Comparison of ENCODE assay signal across 11 cellular contexts in the genomic region with DNA sequence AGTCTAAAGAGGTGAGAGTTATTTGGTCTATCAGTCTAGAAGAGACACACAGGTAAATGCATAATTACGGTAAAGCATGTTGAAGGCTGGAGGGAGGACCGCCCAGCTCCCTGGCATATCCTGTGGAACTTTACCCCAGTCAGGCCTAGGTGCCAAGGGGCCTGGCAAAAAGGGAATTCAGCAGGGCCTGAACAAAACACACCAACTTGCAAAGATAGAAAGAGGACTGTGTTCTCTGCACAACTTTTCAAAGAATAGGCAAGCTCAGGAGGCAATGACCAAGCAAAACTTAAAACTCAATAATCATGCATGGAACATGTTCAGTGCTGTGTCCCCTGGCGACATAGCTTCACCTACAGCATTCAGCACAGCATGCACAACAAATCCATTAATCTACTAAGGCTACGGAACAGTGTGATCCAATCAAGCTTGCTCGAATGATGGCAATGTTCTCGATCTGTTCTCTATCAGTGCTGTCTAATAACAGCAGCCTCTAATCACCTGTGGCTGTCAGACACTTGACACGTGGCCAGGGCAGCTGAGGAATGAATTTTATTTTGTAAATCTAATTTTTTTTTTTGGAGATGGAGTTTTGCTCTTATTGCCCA. TPM values are rescaled to one million over a fixed set of nuclear protein-coding genes. Genes with fewer than 3 reads are reported as not detected.
DNase-seq lines count a peak whose midpoint lies in the region; ATAC-seq and TF ChIP-seq lines count a peak whose summit lies in the region.
"Had no signal": no experiment of that assay in that cellular context is flagged by ENCODE, and none has a peak within 500 bp of the region (broad histone marks: within the 10 kb centered on the region; RNA-seq: fewer than 3 reads in every experiment).

No MANE protein-coding gene starts in this region.

- intact Hi-C loops in right lobe of liver (cut with DNase I), result no loop called here
- intact Hi-C loops in activated CD4-positive, alpha-beta T cell treated with anti-CD3 and anti-CD28 coated beads for 36 hours (cut with DNase I, micrococcal nuclease), result no loop called here

- H3K4me3 Mint-ChIP-seq in chondrocyte (ENCODE audit: unreplicated experiment), result no peak overlapping the region
- H3K4me3 Mint-ChIP-seq in activated CD4-positive, alpha-beta T cell treated with anti-CD3 and anti-CD28 coated beads for 36 hours, result no peak overlapping the region

- CTCF ChIA-PET in activated CD4-positive, alpha-beta T cell treated with anti-CD3 and anti-CD28 coated beads for 36 hours (lab: Charles Lee), result interaction anchor here (0.6 to 4.9 kb wide), 3 partner anchors 18 to 55 kb away, joined by 3 to 21 read pairs (median 3); no protein-coding TSS in a partner anchor

- H3K4me3 ChIP-seq in HUES6 (ENCODE audit: low read depth, low read length) (no peak overlapping the region), right lobe of liver (no peak overlapping the region), stomach smooth muscle (ENCODE audit: low read length in 2 of 2) (no peak overlapping the region)
- H3K4me3 ChIP-seq: Peyer's patch had no signal

- TF ChIP-seq POLR2A in right lobe of liver (IDR thresholded peaks at IDR 0.05), result no peak

- peaks cover 84% of the 10 kb centered on the region for H3K4me1 Mint-ChIP-seq in chondrocyte (ENCODE audit: low read depth)
- peaks cover 51% of the 10 kb centered on the region for H3K4me1 Mint-ChIP-seq in activated CD4-positive, alpha-beta T cell treated with anti-CD3 and anti-CD28 coated beads for 36 hours

- peak overlapping the region; percentile 18 for H3K27ac Mint-ChIP-seq in chondrocyte (ENCODE audit: unreplicated experiment)
- no peak overlapping the region for H3K27ac Mint-ChIP-seq in activated CD4-positive, alpha-beta T cell treated with anti-CD3 and anti-CD28 coated beads for 36 hours

- peaks cover 17% of the 10 kb centered on the region for H3K36me3 Mint-ChIP-seq in chondrocyte (ENCODE audit: low read depth)
- peaks cover 37% of the 10 kb centered on the region for H3K36me3 Mint-ChIP-seq in activated CD4-positive, alpha-beta T cell treated with anti-CD3 and anti-CD28 coated beads for 36 hours (ENCODE audit: low read depth)

- 11% methylated on average over 7 of the region's 7 CpGs for WGBS in right lobe of liver (ENCODE audit: insufficient coverage, low coverage, low lambda C conversion rate, missing lambda C conversion rate)

- DNase-seq in chondrocyte (ENCODE audit: low spot score), result no peak
- DNase-seq in right lobe of liver, result peak; percentile 33 to 78 (median 70)
- no peak for DNase-seq in stimulated activated naive CD8-positive, alpha-beta T cell treated with anti-CD3 and anti-CD28 coated beads, Interleukin-15, Interleukin-2, amounts not matched to agents 100 U/mL and 50 U/mL, for 24 hours
- no peak for DNase-seq in GDM1 (lab: John Stamatoyannopoulos, UW)
- DNase-seq in activated CD4-positive, alpha-beta T cell treated with anti-CD3 and anti-CD28 coated beads for 36 hours, result no peak
- DNase-seq: KBM-7, NCI-H2081 treated with DMSO at 0.1 percent for 48 hours had no signal

- H3K27me3 Mint-ChIP-seq in chondrocyte (ENCODE audit: low read depth), result no peaks in the 10 kb centered on the region
- no peaks in the 10 kb centered on the region for H3K27me3 Mint-ChIP-seq in activated CD4-positive, alpha-beta T cell treated with anti-CD3 and anti-CD28 coated beads for 36 hours

- POLR2A ChIA-PET in activated CD4-positive, alpha-beta T cell treated with anti-CD3 and anti-CD28 coated beads for 36 hours (lab: Charles Lee), result no interaction called here

- peaks cover 7% of the 10 kb centered on the region for H3K9me3 Mint-ChIP-seq in chondrocyte (ENCODE audit: low read depth)
- no peaks in the 10 kb centered on the region for H3K9me3 Mint-ChIP-seq in activated CD4-positive, alpha-beta T cell treated with anti-CD3 and anti-CD28 coated beads for 36 hours (ENCODE audit: low read depth)

- no peak overlapping the region for H3K9ac ChIP-seq in HUES6 (ENCODE audit: low read length)
- H3K9ac ChIP-seq in stomach smooth muscle (ENCODE audit: low read length in 2 of 2), result peak overlapping the region; percentile 42 to 45

- H3K9me3 ChIP-seq in HUES6 (ENCODE audit: control insufficient read depth, insufficient read depth, low read depth, low read length), result no peaks in the 10 kb centered on the region
- H3K9me3 ChIP-seq in right lobe of liver, result no peaks in the 10 kb centered on the region
- no peaks in the 10 kb centered on the region for H3K9me3 ChIP-seq in stomach smooth muscle (ENCODE audit: control insufficient read depth in 2 of 2, low read length in 2 of 2)
- H3K9me3 ChIP-seq: Peyer's patch had no signal

- H3K27me3 ChIP-seq in HUES6 (ENCODE audit: control insufficient read depth, insufficient read depth, low read length) (no peaks in the 10 kb centered on the region), right lobe of liver (no peaks in the 10 kb centered on the region), stomach smooth muscle (ENCODE audit: control insufficient read depth in 1 of 2, insufficient read depth in 2 of 2, low read length in 2 of 2) (no peaks in the 10 kb centered on the region)
- H3K27me3 ChIP-seq: Peyer's patch had no signal

- H3K27ac ChIP-seq in HUES6 (ENCODE audit: low read depth, low read length) (0 out of 2 replicates have a peak overlapping the region, but pooled peaks have one; percentile 26), right lobe of liver (peak overlapping the region in 2 of 3 donors; percentile 35 to 56), stomach smooth muscle (ENCODE audit: low read length) (peak overlapping the region; percentile 97)

- ATAC-seq in right lobe of liver (peak; percentile 63 to 85 (median 80)), GM21576 (IDR thresholded peaks at IDR 0.05; ENCODE audit: unreplicated experiment) (no peak)
- no peak for ATAC-seq in stimulated activated naive CD8-positive, alpha-beta T cell treated with anti-CD3 and anti-CD28 coated beads, Interleukin-15, Interleukin-2, amounts not matched to agents 100 U/mL and 50 U/mL, for 24 hours
- no peak for ATAC-seq in activated CD4-positive, alpha-beta T cell treated with anti-CD3 and anti-CD28 coated beads for 36 hours

- H3K4me1 ChIP-seq in HUES6 (ENCODE audit: control insufficient read depth, insufficient read depth, low read length) (peaks cover 36% of the 10 kb centered on the region), right lobe of liver (peaks cover 0 to 38% (median 16%) of the 10 kb centered on the region in 4 donors), stomach smooth muscle (ENCODE audit: control insufficient read depth, insufficient read depth, low read length) (peaks cover 41% of the 10 kb centered on the region)

- H3K36me3 ChIP-seq in HUES6 (ENCODE audit: control insufficient read depth, insufficient read depth, low read length) (peaks cover 26% of the 10 kb centered on the region; the same call in 1 of the 2 replicates), right lobe of liver (no peaks in the 10 kb centered on the region), stomach smooth muscle (ENCODE audit: control insufficient read depth in 2 of 2, insufficient read depth in 2 of 2, low read length in 2 of 2) (no peaks in the 10 kb centered on the region)

- TF ChIP-seq CTCF in chondrocyte (IDR thresholded peaks at IDR 0.05) (no peak), right lobe of liver (IDR thresholded peaks at IDR 0.05) (no peak)

RNA-seq across cellular contexts. Expression of a gene that starts 27.6 kb away (rescaled TPM):
- total RNA-seq in chondrocyte (31.9 to 35.0 TPM (median 33.8 TPM) in 3 replicates), right lobe of liver (10 to 100 TPM in 5 of 6 experiments, 1 to 10 TPM in 1; 7.8 to 25.7 (median 13.8) TPM)
- total RNA-seq in activated CD4-positive, alpha-beta T cell treated with anti-CD3 and anti-CD28 coated beads for 36 hours, result 10 to 100 TPM; 33.7 to 50.3 TPM

Comparison
In these comparisons a context has a peak if more than half of its experiments do, and no peak if none do; other contexts are left out.
1. H3K27ac ChIP-seq: peak in every context shown above with its lines; median percentile 97 in stomach smooth muscle; 46 in right lobe of liver; 26 in HUES6.
2. DNase-seq: peak in right lobe of liver (3 of 3); none in chondrocyte (single experiment), stimulated activated naive CD8-positive, alpha-beta T cell treated with anti-CD3 and anti-CD28 coated beads, Interleukin-15, Interleukin-2, amounts not matched to agents 100 U/mL and 50 U/mL, for 24 hours (single experiment), GDM1 (single experiment) and activated CD4-positive, alpha-beta T cell treated with anti-CD3 and anti-CD28 coated beads for 36 hours (single experiment).
3. ATAC-seq: peak in right lobe of liver (4 of 4); none in stimulated activated naive CD8-positive, alpha-beta T cell treated with anti-CD3 and anti-CD28 coated beads, Interleukin-15, Interleukin-2, amounts not matched to agents 100 U/mL and 50 U/mL, for 24 hours (single experiment), GM21576 (single experiment) and activated CD4-positive, alpha-beta T cell treated with anti-CD3 and anti-CD28 coated beads for 36 hours (single experiment).